22 cellular contexts compared by ENCODE assay signal in the genomic region with DNA sequence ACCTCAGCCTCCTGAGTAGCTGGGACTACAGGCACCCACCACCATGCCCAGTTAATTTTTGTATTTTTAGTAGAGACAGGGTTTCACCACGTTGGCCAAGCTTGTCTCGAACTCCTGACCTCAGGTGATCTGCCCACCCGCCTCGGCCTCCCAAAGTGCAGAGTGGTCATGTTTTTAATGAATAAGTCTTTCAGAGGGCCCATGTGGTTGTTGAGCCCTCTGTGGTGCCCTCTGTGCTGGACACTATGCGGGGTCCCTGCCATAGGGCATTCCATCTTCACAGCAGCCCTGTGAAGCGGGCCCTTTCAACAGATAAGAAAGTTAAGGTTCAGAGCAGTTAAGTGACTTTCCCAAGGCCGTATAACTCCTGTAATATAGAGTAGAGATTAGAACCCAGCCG. TPM values are rescaled to one million over a fixed set of nuclear protein-coding genes. Genes with fewer than 3 reads are reported as not detected.
"Had no signal": no experiment of that assay in that cellular context is flagged by ENCODE, and none has a peak within 500 bp of the region (broad histone marks: within the 10 kb centered on the region; RNA-seq: fewer than 3 reads in every experiment).

No MANE protein-coding gene starts in this region.

- H3K4me3 Mint-ChIP-seq: activated CD4-positive, alpha-beta T cell treated with anti-CD3 and anti-CD28 coated beads for 36 hours; activated CD8-positive, alpha-beta T cell treated with anti-CD3 and anti-CD28 coated beads, Interleukin-2, amount 10 ng/mL, durations not matched to agents 7 days and 5 days; activated naive CD4-positive, alpha-beta T cell treated with anti-CD3 and anti-CD28 coated beads, Interleukin-2, amount 50 U/mL, for 24 hours; activated naive CD8-positive, alpha-beta T cell treated with anti-CD3 and anti-CD28 coated beads, Interleukin-2, amount 50 U/mL, for 24 hours; nephron; stimulated activated effector memory CD8-positive, alpha-beta T cell treated with anti-CD3 and anti-CD28 coated beads, Interleukin-12 subunit alpha, Interleukin-12 subunit beta, amount 100 ng/mL, for 72 hours; stimulated activated naive CD8-positive, alpha-beta T cell treated with anti-CD3 and anti-CD28 coated beads, Interleukin-15, Interleukin-2, amounts not matched to agents 100 ng/mL and 50 ng/mL, for 24 hours had no signal

- H3K9me3 ChIP-seq: body of pancreas, neutrophil, pancreas, psoas muscle, uterus had no signal

- H3K36me3 Mint-ChIP-seq: stimulated activated effector memory CD8-positive, alpha-beta T cell treated with anti-CD3 and anti-CD28 coated beads, Interleukin-12 subunit alpha, Interleukin-12 subunit beta, amount 100 ng/mL, for 72 hours had no signal

- H3K27me3 Mint-ChIP-seq: activated naive CD4-positive, alpha-beta T cell treated with anti-CD3 and anti-CD28 coated beads, Interleukin-2, amount 50 U/mL, for 24 hours had no signal

- H3K27ac Mint-ChIP-seq: activated CD4-positive, alpha-beta T cell treated with anti-CD3 and anti-CD28 coated beads for 36 hours; activated CD8-positive, alpha-beta T cell treated with anti-CD3 and anti-CD28 coated beads, Interleukin-2, amount 10 ng/mL, durations not matched to agents 7 days and 5 days; activated naive CD4-positive, alpha-beta T cell treated with anti-CD3 and anti-CD28 coated beads, Interleukin-2, amount 50 U/mL, for 24 hours; activated naive CD8-positive, alpha-beta T cell treated with anti-CD3 and anti-CD28 coated beads, Interleukin-2, amount 50 U/mL, for 24 hours; nephron; stimulated activated effector memory CD8-positive, alpha-beta T cell treated with anti-CD3 and anti-CD28 coated beads, Interleukin-12 subunit alpha, Interleukin-12 subunit beta, amount 100 ng/mL, for 72 hours; stimulated activated naive CD8-positive, alpha-beta T cell treated with anti-CD3 and anti-CD28 coated beads, Interleukin-15, Interleukin-2, amounts not matched to agents 100 ng/mL and 50 ng/mL, for 24 hours had no signal

- H3K27ac ChIP-seq: body of pancreas, left ventricle myocardium inferior, neutrophil, pancreas, psoas muscle, transverse colon, uterus had no signal

- H3K9me3 Mint-ChIP-seq: stimulated activated naive CD8-positive, alpha-beta T cell treated with anti-CD3 and anti-CD28 coated beads, Interleukin-15, Interleukin-2, amounts not matched to agents 100 ng/mL and 50 ng/mL, for 24 hours had no signal

- H3K4me1 ChIP-seq: body of pancreas, left ventricle myocardium inferior, pancreas, psoas muscle, uterus had no signal

- H3K27me3 ChIP-seq: body of pancreas, pancreas, transverse colon, uterus had no signal

- H3K4me1 Mint-ChIP-seq: nephron had no signal

- ATAC-seq: activated CD4-positive, alpha-beta T cell treated with anti-CD3 and anti-CD28 coated beads for 36 hours; activated CD8-positive, alpha-beta T cell treated with anti-CD3 and anti-CD28 coated beads, Interleukin-2, amount 10 ng/mL, durations not matched to agents 7 days and 5 days; activated naive CD8-positive, alpha-beta T cell treated with anti-CD3 and anti-CD28 coated beads, Interleukin-2, amount 50 U/mL, for 24 hours; body of pancreas; pancreas; stimulated activated effector memory CD8-positive, alpha-beta T cell treated with anti-CD3 and anti-CD28 coated beads, Interleukin-12 subunit alpha, Interleukin-12 subunit beta, amount 100 ng/mL, for 72 hours had no signal

- H3K36me3 ChIP-seq: left ventricle myocardium inferior, neutrophil, pancreas, uterus had no signal

- FAIRE-seq: frontal cortex, pancreas had no signal

- H3K4me3 ChIP-seq: body of pancreas, coronary artery, left ventricle myocardium inferior, lung, pancreas, psoas muscle, transverse colon, uterus had no signal

- DNase-seq: activated CD4-positive, alpha-beta T cell treated with anti-CD3 and anti-CD28 coated beads for 36 hours; activated CD4-positive, CD25-positive, alpha-beta regulatory T cell; activated CD8-positive, alpha-beta T cell treated with anti-CD3 and anti-CD28 coated beads, Interleukin-2, amount 10 ng/mL, durations not matched to agents 7 days and 5 days; activated naive CD8-positive, alpha-beta T cell treated with anti-CD3 and anti-CD28 coated beads, Interleukin-2, amount 50 U/mL, for 24 hours; body of pancreas; cerebellar nuclear complex; effector memory CD4-positive, alpha-beta T cell; left ventricle myocardium inferior; pancreas; psoas muscle; stimulated activated CD4-positive, alpha-beta T cell treated with anti-CD3 and anti-CD28 coated beads, Interleukin-4, amount 100 ng/mL, for 1 hour; transverse colon; uterus had no signal

RNA-seq across cellular contexts. Expression of a gene that starts 25.9 kb away (rescaled TPM):
- total RNA-seq: epithelial cell of proximal tubule had no signal
